7 cellular contexts compared by ENCODE assay signal in genomic region chr3:8640223-8640622, GRCh38.
"Had no signal": no experiment of that assay in that cellular context is flagged by ENCODE, and none has a peak within 500 bp of the region (broad histone marks: within the 10 kb centered on the region; RNA-seq: fewer than 3 reads in every experiment).

No MANE protein-coding gene starts in this region.

- FAIRE-seq: HTR-8/SVneo had no signal

- H3K27ac Mint-ChIP-seq: H9, IgD-negative memory B cell had no signal

- H3K4me3 Mint-ChIP-seq: H9, IgD-negative memory B cell had no signal

- DNase-seq: GM23248, GOT3, H9, HCEC 1CT, KBM-7 had no signal

- H3K27ac ChIP-seq: GM23248 had no signal

- H3K36me3 Mint-ChIP-seq: IgD-negative memory B cell had no signal

- H3K4me3 ChIP-seq: GM23248 had no signal
